In the genomic region with DNA sequence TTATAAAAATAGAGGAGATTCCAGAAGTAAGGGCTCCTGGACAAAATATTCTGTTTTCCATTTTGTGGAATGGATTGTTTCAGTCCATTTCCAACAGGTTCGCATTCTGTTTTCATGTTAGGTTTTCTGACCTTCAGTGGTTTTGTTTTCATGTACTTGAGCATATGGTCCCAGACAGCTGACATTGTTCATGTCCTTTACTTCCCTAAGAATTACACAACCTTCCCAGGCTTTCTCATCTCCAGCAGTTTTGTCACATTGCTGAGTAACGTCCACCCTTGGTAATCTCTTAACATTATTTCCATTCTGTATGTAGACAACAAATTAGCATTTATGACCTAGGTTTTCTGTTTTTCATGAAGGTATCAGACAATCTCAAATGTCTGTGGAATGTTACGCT, we compare ENCODE assay signal across 14 cellular contexts. TPM values are rescaled to one million over a fixed set of nuclear protein-coding genes. Genes with fewer than 3 reads are reported as not detected.
DNase-seq lines count a peak whose midpoint lies in the region; ATAC-seq and TF ChIP-seq lines count a peak whose summit lies in the region.
"Had no signal": no experiment of that assay in that cellular context is flagged by ENCODE, and none has a peak within 500 bp of the region (broad histone marks: within the 10 kb centered on the region; RNA-seq: fewer than 3 reads in every experiment).

No MANE protein-coding gene starts in this region.

- no peak for TF ChIP-seq CTCF in fibroblast of pulmonary artery (IDR thresholded peaks at IDR 0.05; ENCODE audit: low read length, missing control alignments)
- no peak for TF ChIP-seq CTCF in psoas muscle (IDR thresholded peaks at IDR 0.05)
- no peak for TF ChIP-seq CTCF in BE2C (IDR thresholded peaks at IDR 0.05; ENCODE audit: low read depth, low read length)

- peak overlapping the region; percentile 48 for H3K27ac ChIP-seq in psoas muscle
- H3K27ac ChIP-seq: BLaER1 had no signal

- H3K9me3 ChIP-seq in psoas muscle (no peaks in the 10 kb centered on the region), BE2C (no peaks in the 10 kb centered on the region)

- intact Hi-C loops in psoas muscle (cut with DNase I): no loop called here

- peak; percentile 56 for DNase-seq in DMS 273 (lab: John Stamatoyannopoulos, UW; ENCODE audit: unreplicated experiment)
- DNase-seq in RPMI7951 (ENCODE audit: low read depth): peak; percentile 83
- peak; percentile 84 for DNase-seq in fibroblast of pulmonary artery (ENCODE audit: low read depth)
- DNase-seq in psoas muscle: no peak
- no peak for DNase-seq in BE2C
- DNase-seq in NCI-H1417 treated with DMSO at 0.1 percent for 48 hours (lab: John Stamatoyannopoulos, UW): no peak
- DNase-seq: activated CD4-positive, CD25-positive, alpha-beta regulatory T cell treated with anti-CD3 and anti-CD28 coated beads, Interleukin-2, amount 50 U/mL, for 72 hours; activated naive CD8-positive, alpha-beta T cell treated with anti-CD3 and anti-CD28 coated beads for 36 hours; NCI-H2081 treated with DMSO at 0.1 percent for 48 hours; stimulated activated CD8-positive, alpha-beta memory T cell treated with anti-CD3 and anti-CD28 coated beads, Interleukin-4, amount 100 ng/mL, for 48 hours had no signal

- H3K36me3 ChIP-seq in psoas muscle (ENCODE audit: insufficient read depth in 1 of 2, low read depth in 1 of 2): no peaks in the 10 kb centered on the region
- H3K36me3 ChIP-seq in BE2C: no peaks in the 10 kb centered on the region
- H3K36me3 ChIP-seq: BLaER1 had no signal

- WGBS in psoas muscle, 3 donors: 65 to 77% (median 66%) methylated on average over 3 of the region's 3 CpGs

- ATAC-seq in psoas muscle (peak in 2 of 4 donors; percentile 54 to 57), HG02610 (IDR thresholded peaks at IDR 0.05; ENCODE audit: unreplicated experiment) (no peak), GM21367 (IDR thresholded peaks at IDR 0.05; ENCODE audit: unreplicated experiment) (no peak)
- ATAC-seq: left lobe of liver had no signal

- H3K4me1 ChIP-seq in psoas muscle (no peaks in the 10 kb centered on the region), BE2C (no peaks in the 10 kb centered on the region)

- H3K4me3 ChIP-seq in fibroblast of pulmonary artery (replicated peaks; ENCODE audit: low read depth, low read length) (no peak overlapping the region), psoas muscle (no peak overlapping the region), BE2C (ENCODE audit: low read depth, low read length) (no peak overlapping the region)
- H3K4me3 ChIP-seq: BLaER1 had no signal

- H3K27me3 ChIP-seq in psoas muscle (ENCODE audit: insufficient read depth in 3 of 3, low read length in 2 of 3) (no peaks in the 10 kb centered on the region), BE2C (no peaks in the 10 kb centered on the region)
- H3K27me3 ChIP-seq: BLaER1 had no signal

RNA-seq across cellular contexts. Expression of a gene that starts 21.0 kb away (rescaled TPM):
- total RNA-seq in RPMI7951 (2014; rRNA removed; shearing (Covaris generic)): 87.4 and 99.4 TPM in 2 replicates
- total RNA-seq in psoas muscle: 10 to 100 TPM; 23.2 to 76.2 (median 58.7) TPM
- polyA plus RNA-seq in psoas muscle: 10 to 100 TPM; 55.4 to 99.9 (median 94.9) TPM
- 9.3 TPM for polyA plus RNA-seq in BE2C (2012; ENCODE audit: insufficient read depth, insufficient read length, low read depth)

Comparison
In these comparisons a context has a peak if more than half of its experiments do, and no peak if none do; other contexts are left out.
1. DNase-seq: peak in DMS 273 (single experiment), RPMI7951 (single experiment) and fibroblast of pulmonary artery (single experiment); none in psoas muscle (0 of 2), BE2C (single experiment) and NCI-H1417 treated with DMSO at 0.1 percent for 48 hours (single experiment).